1 cellular context compared by ENCODE assay signal in genomic region chr21:31524140-31524539, GRCh38.
TF ChIP-seq lines count a peak whose summit lies in the region.

No MANE protein-coding gene starts in this region.

TF ChIP-seq in GM23338, 12 proteins besides CTCF, POLR2A, EP300 and RAD21 (continued from another document):
- no peak for TF ChIP-seq REST (IDR thresholded peaks at IDR 0.05; ENCODE audit: unreplicated experiment)
- TF ChIP-seq, protein P1, sequence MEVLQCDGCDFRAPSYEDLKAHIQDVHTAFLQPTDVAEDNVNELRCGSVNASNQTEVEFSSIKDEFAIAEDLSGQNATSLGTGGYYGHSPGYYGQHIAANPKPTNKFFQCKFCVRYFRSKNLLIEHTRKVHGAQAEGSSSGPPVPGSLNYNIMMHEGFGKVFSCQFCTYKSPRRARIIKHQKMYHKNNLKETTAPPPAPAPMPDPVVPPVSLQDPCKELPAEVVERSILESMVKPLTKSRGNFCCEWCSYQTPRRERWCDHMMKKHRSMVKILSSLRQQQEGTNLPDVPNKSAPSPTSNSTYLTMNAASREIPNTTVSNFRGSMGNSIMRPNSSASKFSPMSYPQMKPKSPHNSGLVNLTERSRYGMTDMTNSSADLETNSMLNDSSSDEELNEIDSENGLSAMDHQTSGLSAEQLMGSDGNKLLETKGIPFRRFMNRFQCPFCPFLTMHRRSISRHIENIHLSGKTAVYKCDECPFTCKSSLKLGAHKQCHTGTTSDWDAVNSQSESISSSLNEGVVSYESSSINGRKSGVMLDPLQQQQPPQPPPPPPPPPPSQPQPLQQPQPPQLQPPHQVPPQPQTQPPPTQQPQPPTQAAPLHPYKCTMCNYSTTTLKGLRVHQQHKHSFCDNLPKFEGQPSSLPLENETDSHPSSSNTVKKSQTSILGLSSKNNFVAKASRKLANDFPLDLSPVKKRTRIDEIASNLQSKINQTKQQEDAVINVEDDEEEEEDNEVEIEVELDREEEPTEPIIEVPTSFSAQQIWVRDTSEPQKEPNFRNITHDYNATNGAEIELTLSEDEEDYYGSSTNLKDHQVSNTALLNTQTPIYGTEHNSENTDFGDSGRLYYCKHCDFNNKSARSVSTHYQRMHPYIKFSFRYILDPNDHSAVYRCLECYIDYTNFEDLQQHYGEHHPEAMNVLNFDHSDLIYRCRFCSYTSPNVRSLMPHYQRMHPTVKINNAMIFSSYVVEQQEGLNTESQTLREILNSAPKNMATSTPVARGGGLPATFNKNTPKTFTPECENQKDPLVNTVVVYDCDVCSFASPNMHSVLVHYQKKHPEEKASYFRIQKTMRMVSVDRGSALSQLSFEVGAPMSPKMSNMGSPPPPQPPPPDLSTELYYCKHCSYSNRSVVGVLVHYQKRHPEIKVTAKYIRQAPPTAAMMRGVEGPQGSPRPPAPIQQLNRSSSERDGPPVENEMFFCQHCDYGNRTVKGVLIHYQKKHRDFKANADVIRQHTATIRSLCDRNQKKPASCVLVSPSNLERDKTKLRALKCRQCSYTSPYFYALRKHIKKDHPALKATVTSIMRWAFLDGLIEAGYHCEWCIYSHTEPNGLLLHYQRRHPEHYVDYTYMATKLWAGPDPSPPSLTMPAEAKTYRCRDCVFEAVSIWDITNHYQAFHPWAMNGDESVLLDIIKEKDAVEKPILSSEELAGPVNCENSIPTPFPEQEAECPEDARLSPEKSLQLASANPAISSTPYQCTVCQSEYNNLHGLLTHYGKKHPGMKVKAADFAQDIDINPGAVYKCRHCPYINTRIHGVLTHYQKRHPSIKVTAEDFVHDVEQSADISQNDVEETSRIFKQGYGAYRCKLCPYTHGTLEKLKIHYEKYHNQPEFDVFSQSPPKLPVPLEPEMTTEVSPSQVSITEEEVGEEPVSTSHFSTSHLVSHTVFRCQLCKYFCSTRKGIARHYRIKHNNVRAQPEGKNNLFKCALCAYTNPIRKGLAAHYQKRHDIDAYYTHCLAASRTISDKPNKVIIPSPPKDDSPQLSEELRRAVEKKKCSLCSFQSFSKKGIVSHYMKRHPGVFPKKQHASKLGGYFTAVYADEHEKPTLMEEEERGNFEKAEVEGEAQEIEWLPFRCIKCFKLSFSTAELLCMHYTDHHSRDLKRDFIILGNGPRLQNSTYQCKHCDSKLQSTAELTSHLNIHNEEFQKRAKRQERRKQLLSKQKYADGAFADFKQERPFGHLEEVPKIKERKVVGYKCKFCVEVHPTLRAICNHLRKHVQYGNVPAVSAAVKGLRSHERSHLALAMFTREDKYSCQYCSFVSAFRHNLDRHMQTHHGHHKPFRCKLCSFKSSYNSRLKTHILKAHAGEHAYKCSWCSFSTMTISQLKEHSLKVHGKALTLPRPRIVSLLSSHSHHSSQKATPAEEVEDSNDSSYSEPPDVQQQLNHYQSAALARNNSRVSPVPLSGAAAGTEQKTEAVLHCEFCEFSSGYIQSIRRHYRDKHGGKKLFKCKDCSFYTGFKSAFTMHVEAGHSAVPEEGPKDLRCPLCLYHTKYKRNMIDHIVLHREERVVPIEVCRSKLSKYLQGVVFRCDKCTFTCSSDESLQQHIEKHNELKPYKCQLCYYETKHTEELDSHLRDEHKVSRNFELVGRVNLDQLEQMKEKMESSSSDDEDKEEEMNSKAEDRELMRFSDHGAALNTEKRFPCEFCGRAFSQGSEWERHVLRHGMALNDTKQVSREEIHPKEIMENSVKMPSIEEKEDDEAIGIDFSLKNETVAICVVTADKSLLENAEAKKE (CRISPR knock-in tag; IDR thresholded peaks at IDR 0.05): no peak
- TF ChIP-seq STAT1 (IDR thresholded peaks at IDR 0.05; ENCODE audit: unreplicated experiment): no peak
- TF ChIP-seq ZNF114 (CRISPR knock-in tag; IDR thresholded peaks at IDR 0.05): no peak
- no peak for TF ChIP-seq EZH2 (IDR thresholded peaks at IDR 0.05; ENCODE audit: low read depth, unreplicated experiment)
- no peak for TF ChIP-seq CREB1 (CRISPR knock-in tag; IDR thresholded peaks at IDR 0.05; ENCODE audit: low read depth)
- no peak for TF ChIP-seq NANOG (IDR thresholded peaks at IDR 0.05; ENCODE audit: borderline replicate concordance)
- no peak for TF ChIP-seq ZNF331 (CRISPR knock-in tag; IDR thresholded peaks at IDR 0.05; ENCODE audit: low read depth)
- TF ChIP-seq ETS1 (IDR thresholded peaks at IDR 0.05): no peak
- TF ChIP-seq EZH2phosphoT487 (IDR thresholded peaks at IDR 0.05; ENCODE audit: unreplicated experiment): no peak
